ENCODE assay signal across 8 cellular contexts in the genomic region with DNA sequence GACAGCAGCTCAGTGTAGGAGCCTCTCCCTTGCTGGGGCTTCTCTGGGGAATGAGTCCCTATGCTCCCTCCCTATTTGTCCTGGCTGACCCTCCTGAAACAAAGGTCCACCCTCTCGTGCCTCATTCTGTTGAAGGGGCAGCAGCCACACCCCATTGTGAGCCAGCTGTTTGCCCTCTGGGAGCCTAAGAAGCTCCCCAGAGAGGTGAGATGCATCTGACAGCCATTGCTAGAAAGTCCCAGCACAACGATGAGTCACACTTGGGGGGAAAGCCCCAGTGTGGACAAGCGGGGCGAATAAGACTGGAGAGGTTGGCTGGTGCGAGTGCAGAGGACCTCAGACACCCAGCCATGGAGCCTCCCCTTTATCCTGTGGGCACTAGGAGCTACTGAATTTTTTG.
A peak's percentile ranks its signal among the peaks of the same experiment; 100 is the strongest.
DNase-seq lines count a peak whose midpoint lies in the region; ATAC-seq and TF ChIP-seq lines count a peak whose summit lies in the region.

No MANE protein-coding gene starts in this region.

- peaks cover 32% of the 10 kb centered on the region for H3K36me3 ChIP-seq in GM06990 (ENCODE audit: control insufficient read depth, insufficient read depth, low read length)

- H3K4me3 ChIP-seq in GM06990 (replicated peaks; ENCODE audit: low read depth, low read length), result no peak overlapping the region

- no peak for TF ChIP-seq CTCF in GM06990 (IDR thresholded peaks at IDR 0.05; ENCODE audit: insufficient read depth, low read length, poor library complexity, severe bottlenecking)

- H3K27me3 ChIP-seq in GM06990 (replicated peaks; ENCODE audit: control insufficient read depth, insufficient read depth, low read length), result no peaks in the 10 kb centered on the region

- DNase-seq in GM06990 (ENCODE audit: extremely low read depth, insufficient read length), result peak; percentile 48
- DNase-seq in HK-2 (ENCODE audit: unreplicated experiment), result peak; percentile 39
- peak; percentile 28 for DNase-seq in dermis blood vessel endothelial cell
- DNase-seq in DMS79 treated with DMSO at 0.1 percent for 48 hours (lab: John Stamatoyannopoulos, UW), result no peak
- DNase-seq in NCI-H2196 (lab: John Stamatoyannopoulos, UW; ENCODE audit: unreplicated experiment), result no peak
- DNase-seq in iPS-NIHi7 (ENCODE audit: extremely low spot score), result no peak
- no peak for DNase-seq in SHP77 (lab: John Stamatoyannopoulos, UW)

- peak; percentile 75 for ATAC-seq in GM21390 (IDR thresholded peaks at IDR 0.05; ENCODE audit: unreplicated experiment)

Comparison
In these comparisons a context has a peak if more than half of its experiments do, and no peak if none do; other contexts are left out.
1. DNase-seq: peak in GM06990 (single experiment), HK-2 (single experiment) and dermis blood vessel endothelial cell (single experiment); none in DMS79 treated with DMSO at 0.1 percent for 48 hours (single experiment), NCI-H2196 (single experiment), iPS-NIHi7 (single experiment) and SHP77 (0 of 2).